ENCODE assay signal across 18 cellular contexts in the genomic region with DNA sequence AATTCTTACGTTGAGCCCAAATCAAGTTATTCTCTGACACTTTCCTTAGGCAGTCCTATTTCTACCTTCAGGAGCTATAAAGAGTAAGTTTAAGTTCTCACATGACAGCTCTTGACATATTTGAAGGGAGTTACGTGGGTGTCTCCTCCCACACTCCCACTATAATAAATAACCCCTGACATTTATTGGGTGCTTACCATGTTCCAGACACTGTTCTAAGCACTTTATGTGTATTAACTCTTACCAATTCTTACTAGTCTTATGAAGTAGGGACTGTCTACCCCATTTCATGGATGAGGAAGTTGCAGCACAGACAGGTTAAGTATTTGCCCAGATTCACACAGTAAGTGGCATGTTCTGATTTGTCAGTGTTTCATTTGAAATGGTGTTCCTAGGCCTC. TPM values are rescaled to one million over a fixed set of nuclear protein-coding genes. Genes with fewer than 3 reads are reported as not detected.
DNase-seq lines count a peak whose midpoint lies in the region; TF ChIP-seq lines count a peak whose summit lies in the region.
"Had no signal": no experiment of that assay in that cellular context is flagged by ENCODE, and none has a peak within 500 bp of the region (broad histone marks: within the 10 kb centered on the region; RNA-seq: fewer than 3 reads in every experiment).

No MANE protein-coding gene starts in this region.

- H3K27ac ChIP-seq in HEK293 (ENCODE audit: extremely low read depth, low read depth, low read length) (no peak overlapping the region), hepatocyte (no peak overlapping the region)
- H3K27ac ChIP-seq: C4-2B, HL-60 had no signal

- H3K79me2 ChIP-seq in hepatocyte: no peaks in the 10 kb centered on the region

- H2AFZ ChIP-seq in hepatocyte: no peak overlapping the region

- H3K36me3 ChIP-seq in HEK293 (ENCODE audit: control insufficient read depth in 2 of 2, insufficient read depth in 1 of 2, low read length in 2 of 2) (no peaks in the 10 kb centered on the region), hepatocyte (replicated peaks; ENCODE audit: insufficient read depth, low read depth) (no peaks in the 10 kb centered on the region)

- peak; percentile 12 for DNase-seq in amniotic epithelial cell (ENCODE audit: low read depth)
- no peak for DNase-seq in hepatocyte (ENCODE audit: low spot score)
- DNase-seq in putamen (ENCODE audit: low spot score): peak; percentile 71
- no peak for DNase-seq in effector CD8-positive, alpha-beta T cell (lab: John Stamatoyannopoulos, UW)
- no peak for DNase-seq in Kasumi-1 (lab: John Stamatoyannopoulos, UW)
- DNase-seq in NCI-H2227 treated with DMSO at 0.1 percent for 48 hours (lab: John Stamatoyannopoulos, UW): no peak
- no peak for DNase-seq in activated effector memory CD4-positive, alpha-beta T cell treated with anti-CD3 and anti-CD28 coated beads, Interleukin-2, amount 50 U/mL, for 16 hours
- DNase-seq: ACHN; AML-193; Caco-2; CD4-positive, alpha-beta T cell; H9 had no signal

- TF ChIP-seq CTCF in HEK293 (tag by site-specific recombination; IDR thresholded peaks at IDR 0.05) (no peak), hepatocyte (IDR thresholded peaks at IDR 0.05; ENCODE audit: poor library complexity) (no peak)

- H3K9me3 ChIP-seq in HEK293 (ENCODE audit: control insufficient read depth, insufficient read depth, low read depth, low read length): no peaks in the 10 kb centered on the region
- no peaks in the 10 kb centered on the region for H3K9me3 ChIP-seq in hepatocyte (ENCODE audit: low read depth)
- H3K9me3 ChIP-seq: Caco-2 had no signal

- POLR2A ChIA-PET in HEK293 (lab: Yijun Ruan, JAX): no interaction called here

- CTCF ChIA-PET in HEK293 (lab: Yijun Ruan, JAX): no interaction called here

- H3K9me2 ChIP-seq in hepatocyte (replicated peaks; ENCODE audit: insufficient read depth): no peaks in the 10 kb centered on the region

- H3K4me3 ChIP-seq in HEK293 (ENCODE audit: low read depth, low read length) (no peak overlapping the region), hepatocyte (no peak overlapping the region)

- peak overlapping the region; percentile 27 for H3K4me2 ChIP-seq in hepatocyte

- no peaks in the 10 kb centered on the region for H4K20me1 ChIP-seq in hepatocyte (ENCODE audit: insufficient read depth, poor library complexity, severe bottlenecking)

- 24% methylated on average over 2 of the region's 2 CpGs for WGBS in hepatocyte (ENCODE audit: low lambda C conversion rate, missing lambda C conversion rate)

- H3K27me3 ChIP-seq in hepatocyte: no peaks in the 10 kb centered on the region

- H3K4me1 ChIP-seq in HEK293 (ENCODE audit: control insufficient read depth, insufficient read depth, low read length) (no peaks in the 10 kb centered on the region), hepatocyte (ENCODE audit: insufficient read depth) (no peaks in the 10 kb centered on the region)
- H3K4me1 ChIP-seq: Caco-2 had no signal

TF ChIP-seq in HEK293, 187 proteins besides CTCF, POLR2A, EP300 and RAD21:
- TF ChIP-seq MZF1 (tag by site-specific recombination; IDR thresholded peaks at IDR 0.05; ENCODE audit: borderline replicate concordance) (0 out of 2 replicates have a peak, but pooled peaks have one; percentile 27), ZNF202 (tag by site-specific recombination; IDR thresholded peaks at IDR 0.05; ENCODE audit: borderline replicate concordance) (no peak), EGR2 (tag by site-specific recombination; IDR thresholded peaks at IDR 0.05; ENCODE audit: low read depth) (peak; percentile 81), WT1 (tag by site-specific recombination; IDR thresholded peaks at IDR 0.05) (peak; percentile 92), ZFHX2 (tag by site-specific recombination; conservative IDR thresholded peaks at IDR 0.05) (peak; percentile 91), ZNF521 (tag by site-specific recombination; IDR thresholded peaks at IDR 0.05) (no peak), YY1 (tag by site-specific recombination; IDR thresholded peaks at IDR 0.05) (no peak), TRIM28 (IDR thresholded peaks at IDR 0.05; ENCODE audit: borderline replicate concordance, low read length) (0 out of 2 replicates have a peak, but pooled peaks have one; percentile 55), HOXC10 (CRISPR knock-in tag; IDR thresholded peaks at IDR 0.05) (no peak), HOXA7 (CRISPR knock-in tag; IDR thresholded peaks at IDR 0.05; ENCODE audit: borderline replicate concordance) (no peak)
- TF ChIP-seq, protein P1, sequence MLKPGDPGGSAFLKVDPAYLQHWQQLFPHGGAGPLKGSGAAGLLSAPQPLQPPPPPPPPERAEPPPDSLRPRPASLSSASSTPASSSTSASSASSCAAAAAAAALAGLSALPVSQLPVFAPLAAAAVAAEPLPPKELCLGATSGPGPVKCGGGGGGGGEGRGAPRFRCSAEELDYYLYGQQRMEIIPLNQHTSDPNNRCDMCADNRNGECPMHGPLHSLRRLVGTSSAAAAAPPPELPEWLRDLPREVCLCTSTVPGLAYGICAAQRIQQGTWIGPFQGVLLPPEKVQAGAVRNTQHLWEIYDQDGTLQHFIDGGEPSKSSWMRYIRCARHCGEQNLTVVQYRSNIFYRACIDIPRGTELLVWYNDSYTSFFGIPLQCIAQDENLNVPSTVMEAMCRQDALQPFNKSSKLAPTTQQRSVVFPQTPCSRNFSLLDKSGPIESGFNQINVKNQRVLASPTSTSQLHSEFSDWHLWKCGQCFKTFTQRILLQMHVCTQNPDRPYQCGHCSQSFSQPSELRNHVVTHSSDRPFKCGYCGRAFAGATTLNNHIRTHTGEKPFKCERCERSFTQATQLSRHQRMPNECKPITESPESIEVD (tag by site-specific recombination; IDR thresholded peaks at IDR 0.05): peak; percentile 64

RNA-seq across cellular contexts. Expression of gene PLCL1, which starts 17.9 kb away (rescaled TPM):
- 2.2 and 2.4 TPM in 2 replicates for total RNA-seq in hepatocyte
- polyA plus RNA-seq in hepatocyte: 0.37 and 0.43 TPM in 2 replicates
- total RNA-seq: H1 had no signal
- polyA plus RNA-seq: H1 had no signal

RNA-seq across cellular contexts. Expression of gene BOLL, which starts 37.2 kb away (rescaled TPM):
- not detected in 2 replicates for total RNA-seq in hepatocyte
- not detected in 2 replicates for polyA plus RNA-seq in hepatocyte
- total RNA-seq: Caco-2; CD4-positive, alpha-beta T cell; H1; H9; HT1080 had no signal
- polyA plus RNA-seq: BJ, H1 had no signal

Comparison
In these comparisons a context has a peak if more than half of its experiments do, and no peak if none do; other contexts are left out.
1. DNase-seq: peak in amniotic epithelial cell (single experiment) and putamen (single experiment); none in hepatocyte (single experiment), effector CD8-positive, alpha-beta T cell (single experiment), Kasumi-1 (0 of 2), NCI-H2227 treated with DMSO at 0.1 percent for 48 hours (single experiment) and activated effector memory CD4-positive, alpha-beta T cell treated with anti-CD3 and anti-CD28 coated beads, Interleukin-2, amount 50 U/mL, for 16 hours (single experiment).